ENCODE assay signal across 7 cellular contexts in the genomic region with DNA sequence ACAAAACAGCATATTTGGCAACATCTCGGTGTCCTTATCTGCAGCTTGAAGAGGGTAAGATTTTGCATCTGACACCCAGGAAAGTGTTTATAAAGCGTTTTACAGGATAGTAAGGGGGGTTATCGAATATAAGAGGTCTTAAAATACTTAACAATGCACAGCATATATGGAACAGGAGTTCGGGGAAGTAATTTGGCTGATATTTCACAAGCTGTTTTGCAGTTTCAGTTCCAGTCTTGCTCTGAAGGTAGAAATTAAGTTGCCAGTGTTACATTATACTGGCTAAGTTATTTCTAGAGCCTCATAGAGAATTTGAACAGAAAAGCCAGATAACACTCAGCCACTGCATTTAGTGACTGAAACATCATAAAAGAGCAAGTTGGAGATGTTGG. TPM values are rescaled to one million over a fixed set of nuclear protein-coding genes. Genes with fewer than 3 reads are reported as not detected.
DNase-seq lines count a peak whose midpoint lies in the region; ATAC-seq and TF ChIP-seq lines count a peak whose summit lies in the region.

No MANE protein-coding gene starts in this region.

- peaks cover 30% of the 10 kb centered on the region for H4K20me1 ChIP-seq in PC-3 (ENCODE audit: low read length)

- peak overlapping the region; percentile 95; the same call in 1 of the 2 replicates for H3K9ac ChIP-seq in PC-3 (ENCODE audit: low read length)
- peak overlapping the region in 2 of 5 donors; percentile 71 to 84 for H3K9ac ChIP-seq in subcutaneous abdominal adipose tissue (ENCODE audit: low read length in 5 of 5)

- H3K36me3 ChIP-seq in PC-3 (ENCODE audit: low read depth, low read length) (no peaks in the 10 kb centered on the region), iPS DF 6.9 (ENCODE audit: control insufficient read depth, insufficient read depth, low read length) (no peaks in the 10 kb centered on the region), subcutaneous abdominal adipose tissue (ENCODE audit: control insufficient read depth in 5 of 5, insufficient read depth in 5 of 5, low read length in 5 of 5) (no peaks in the 10 kb centered on the region)

- H3K27ac ChIP-seq in PC-3 (ENCODE audit: low read length) = 0 out of 2 replicates have a peak overlapping the region, but pooled peaks have one; percentile 72
- no peak overlapping the region for H3K27ac ChIP-seq in iPS DF 6.9 (ENCODE audit: low read length)
- H3K27ac ChIP-seq in subcutaneous abdominal adipose tissue (ENCODE audit: low read depth, low read length) = peak overlapping the region; percentile 24
- no peak overlapping the region for H3K27ac ChIP-seq in foreskin keratinocyte

- CTCF ChIA-PET in PC-3 (lab: Charles Lee) = interaction anchor here (0.9 to 1.2 kb wide), 2 partner anchors 191 to 243 kb away, joined by 3 to 4 read pairs; no protein-coding TSS in a partner anchor

- H3K4me3 ChIP-seq in PC-3 (ENCODE audit: low read length) (peak overlapping the region; percentile 82), iPS DF 6.9 (ENCODE audit: low read length) (peak overlapping the region; percentile 95; the same call in 1 of the 2 replicates), subcutaneous abdominal adipose tissue (ENCODE audit: low read depth in 1 of 5, low read length in 5 of 5) (peak overlapping the region in 4 of 5 donors; percentile 78 to 87 (median 81))

- H3K4me1 ChIP-seq in PC-3 (ENCODE audit: insufficient read depth, low read length) (peaks cover 40% of the 10 kb centered on the region), iPS DF 6.9 (ENCODE audit: control insufficient read depth, insufficient read depth, low read length) (no peaks in the 10 kb centered on the region), subcutaneous abdominal adipose tissue (ENCODE audit: control insufficient read depth in 5 of 5, insufficient read depth in 5 of 5, low read length in 5 of 5) (peaks cover 6 to 36% (median 27%) of the 10 kb centered on the region in 5 donors), foreskin keratinocyte (peaks cover 23% of the 10 kb centered on the region)

- H3K9me3 ChIP-seq in PC-3 (ENCODE audit: low read length) = no peaks in the 10 kb centered on the region
- no peaks in the 10 kb centered on the region for H3K9me3 ChIP-seq in iPS DF 6.9 (ENCODE audit: control insufficient read depth, insufficient read depth, low read length)
- no peaks in the 10 kb centered on the region for H3K9me3 ChIP-seq in subcutaneous abdominal adipose tissue (ENCODE audit: control insufficient read depth in 5 of 5, low read length in 5 of 5)

- H3K4me2 ChIP-seq in PC-3 (ENCODE audit: low read length) = peak overlapping the region; percentile 92

- no peak for DNase-seq in PC-3
- DNase-seq in iPS DF 6.9 (ENCODE audit: low read depth, low spot score) = no peak
- no peak for DNase-seq in GDM1 (lab: John Stamatoyannopoulos, UW)
- no peak for DNase-seq in foreskin keratinocyte

- POLR2A ChIA-PET in PC-3 (lab: Charles Lee; ENCODE audit: unreplicated experiment) = no interaction called here

- TF ChIP-seq CTCF in PC-3 (conservative IDR thresholded peaks at IDR 0.05; ENCODE audit: low read depth, low read length) = no peak
- TF ChIP-seq CTCF in foreskin keratinocyte (conservative IDR thresholded peaks at IDR 0.05) = no peak

- intact Hi-C loops in PC-3 (cut with micrococcal nuclease) = loop anchor here (2.0 to 5.0 kb wide), 3 partner anchors 137 to 417 kb away; a partner anchor contains a TSS

- H3K27me3 ChIP-seq in PC-3 (ENCODE audit: low read length) (no peaks in the 10 kb centered on the region), iPS DF 6.9 (ENCODE audit: control insufficient read depth, insufficient read depth, low read length) (no peaks in the 10 kb centered on the region), subcutaneous abdominal adipose tissue (ENCODE audit: control insufficient read depth in 5 of 5, insufficient read depth in 4 of 5, low read length in 5 of 5) (no peaks in the 10 kb centered on the region), foreskin keratinocyte (no peaks in the 10 kb centered on the region)

- H3K79me2 ChIP-seq in PC-3 (ENCODE audit: low read length) = peaks cover 40% of the 10 kb centered on the region

- H3K9me2 ChIP-seq in PC-3 (replicated peaks; ENCODE audit: low read length) = no peaks in the 10 kb centered on the region

- H2AFZ ChIP-seq in PC-3 (ENCODE audit: low read length) = peak overlapping the region; percentile 94

- ATAC-seq in GM21717 (IDR thresholded peaks at IDR 0.05; ENCODE audit: unreplicated experiment) = peak; percentile 11
- ATAC-seq in PC-3 = no peak
- no peak for ATAC-seq in GM18909 (IDR thresholded peaks at IDR 0.05; ENCODE audit: poor library complexity, unreplicated experiment)
- no peak for ATAC-seq in foreskin keratinocyte

- BruUV-seq in PC-3 (replicated peaks; lab: Mats Ljungman, UMichigan) = TSS peak; percentile 11

- H3F3A ChIP-seq in PC-3 (ENCODE audit: low read length, unreplicated experiment) = no peaks in the 10 kb centered on the region

- no CpG with 5 or more reads among the region's 4 CpGs for WGBS in iPS DF 6.9 (ENCODE audit: insufficient coverage, insufficient read length)

RNA-seq across cellular contexts. Expression of a gene that starts 0.9 kb away (rescaled TPM):
- total RNA-seq in PC-3 (2014; rRNA removed) (111 and 120 TPM in 2 replicates), foreskin keratinocyte (35.8 and 38.9 TPM in 2 replicates)
- 8.9 and 11.5 TPM in 2 replicates for polyA plus RNA-seq in foreskin keratinocyte

RNA-seq across cellular contexts. Expression of a gene that starts 26.6 kb away (rescaled TPM):
- 0.63 and 1.3 TPM in 2 replicates for total RNA-seq in PC-3 (2014; rRNA removed)
- 1.8 and 3.4 TPM in 2 replicates for total RNA-seq in foreskin keratinocyte
- polyA plus RNA-seq in foreskin keratinocyte = 1.0 and 1.8 TPM in 2 replicates

Comparison
In these comparisons a context has a peak if more than half of its experiments do, and no peak if none do; other contexts are left out.
1. H3K27ac ChIP-seq: peak in PC-3 (single experiment) and subcutaneous abdominal adipose tissue (single experiment); none in iPS DF 6.9 (single experiment) and foreskin keratinocyte (single experiment).
2. Peak in every context shown above with its lines, with median percentiles within 50 percentile points of each other: H3K4me3 ChIP-seq.